Comparison of ENCODE assay signal across 12 cellular contexts in the genomic region with DNA sequence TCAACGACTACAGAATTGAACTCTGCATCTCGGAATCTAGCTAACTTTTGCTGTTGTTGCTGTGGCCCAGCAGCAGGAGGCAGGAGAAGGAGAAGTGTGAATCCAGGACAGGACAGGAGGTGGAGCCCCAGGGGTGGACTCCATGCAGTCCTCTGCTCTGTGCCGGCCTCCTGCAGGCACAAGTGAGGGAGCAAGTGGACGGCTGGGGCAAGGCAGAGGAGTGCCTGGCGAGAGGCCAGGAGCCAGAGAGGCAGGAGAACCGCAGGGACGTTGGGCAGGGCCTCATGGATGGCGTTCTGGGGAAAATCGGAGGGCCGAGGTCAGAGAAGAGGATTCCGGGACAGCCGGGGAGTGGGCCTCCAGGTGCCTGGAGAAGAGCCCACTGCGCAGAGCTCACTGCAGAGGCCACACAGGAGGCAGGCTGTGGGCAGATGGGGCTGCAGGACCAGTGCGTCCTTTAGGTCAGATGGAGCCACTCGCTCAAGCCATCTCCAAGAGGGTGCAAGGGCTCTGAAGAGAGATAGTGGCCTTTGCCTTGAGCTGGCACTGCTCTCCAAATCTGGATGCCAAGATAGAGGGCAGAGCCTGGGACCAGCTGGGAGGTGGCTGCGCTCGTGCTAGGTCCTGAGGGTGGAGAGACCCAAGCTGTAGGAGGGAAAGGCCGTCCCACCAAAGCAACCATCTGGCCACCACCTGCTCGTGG.
A peak's percentile ranks its signal among the peaks of the same experiment; 100 is the strongest.
DNase-seq lines count a peak whose midpoint lies in the region; ATAC-seq and TF ChIP-seq lines count a peak whose summit lies in the region.
"Had no signal": no experiment of that assay in that cellular context is flagged by ENCODE, and none has a peak within 500 bp of the region (broad histone marks: within the 10 kb centered on the region; RNA-seq: fewer than 3 reads in every experiment).

No MANE protein-coding gene starts in this region.

- H3K27ac Mint-ChIP-seq in neural crest cell (ENCODE audit: unreplicated experiment) = peak overlapping the region; percentile 50
- H3K27ac Mint-ChIP-seq in stimulated activated effector memory CD8-positive, alpha-beta T cell treated with anti-CD3 and anti-CD28 coated beads, Interleukin-12 subunit alpha, Interleukin-12 subunit beta, amount 100 ng/mL, for 72 hours = no peak overlapping the region
- no peak overlapping the region for H3K27ac Mint-ChIP-seq in activated CD8-positive, alpha-beta memory T cell treated with anti-CD3 and anti-CD28 coated beads, Interleukin-2, amount 10 ng/mL, durations not matched to agents 7 days and 5 days
- H3K27ac Mint-ChIP-seq: activated naive CD4-positive, alpha-beta T cell treated with anti-CD3 and anti-CD28 coated beads, Interleukin-2, amount 50 U/mL, for 24 hours had no signal

- no peaks in the 10 kb centered on the region for H3K27me3 ChIP-seq in esophagus (ENCODE audit: control insufficient read depth in 1 of 2, insufficient read depth in 2 of 2, low read length in 2 of 2)
- H3K27me3 ChIP-seq: BLaER1 treated with 17β-estradiol and CSF1 and Interleukin-3, amounts not matched to agents 10 nM and 100 nM; Peyer's patch had no signal

- no peak for ATAC-seq in HG03139 (IDR thresholded peaks at IDR 0.05; ENCODE audit: unreplicated experiment)
- no peak for ATAC-seq in stimulated activated effector memory CD8-positive, alpha-beta T cell treated with anti-CD3 and anti-CD28 coated beads, Interleukin-12 subunit alpha, Interleukin-12 subunit beta, amount 100 ng/mL, for 72 hours
- no peak for ATAC-seq in activated CD8-positive, alpha-beta memory T cell treated with anti-CD3 and anti-CD28 coated beads, Interleukin-2, amount 10 ng/mL, durations not matched to agents 7 days and 5 days

- WGBS in esophagus, 2 donors = 54 to 64% methylated on average over 19 of the region's 19 CpGs

- no peak overlapping the region for H3K4me3 ChIP-seq in AG04449 (ENCODE audit: low read depth, low read length)
- no peak overlapping the region for H3K4me3 ChIP-seq in esophagus (ENCODE audit: low read depth in 1 of 2, low read length in 2 of 2)
- H3K4me3 ChIP-seq: BLaER1 treated with 17β-estradiol and CSF1 and Interleukin-3, amounts not matched to agents 10 nM and 100 nM; Peyer's patch had no signal

- H3K36me3 Mint-ChIP-seq in neural crest cell (ENCODE audit: low read depth) = peaks cover 15% of the 10 kb centered on the region
- H3K36me3 Mint-ChIP-seq in stimulated activated effector memory CD8-positive, alpha-beta T cell treated with anti-CD3 and anti-CD28 coated beads, Interleukin-12 subunit alpha, Interleukin-12 subunit beta, amount 100 ng/mL, for 72 hours = no peaks in the 10 kb centered on the region
- H3K36me3 Mint-ChIP-seq in activated CD8-positive, alpha-beta memory T cell treated with anti-CD3 and anti-CD28 coated beads, Interleukin-2, amount 10 ng/mL, durations not matched to agents 7 days and 5 days = no peaks in the 10 kb centered on the region

- no peaks in the 10 kb centered on the region for H3K9me3 Mint-ChIP-seq in neural crest cell
- no peaks in the 10 kb centered on the region for H3K9me3 Mint-ChIP-seq in stimulated activated effector memory CD8-positive, alpha-beta T cell treated with anti-CD3 and anti-CD28 coated beads, Interleukin-12 subunit alpha, Interleukin-12 subunit beta, amount 100 ng/mL, for 72 hours
- H3K9me3 Mint-ChIP-seq in activated CD8-positive, alpha-beta memory T cell treated with anti-CD3 and anti-CD28 coated beads, Interleukin-2, amount 10 ng/mL, durations not matched to agents 7 days and 5 days (ENCODE audit: low read depth) = no peaks in the 10 kb centered on the region
- H3K9me3 Mint-ChIP-seq: activated naive CD4-positive, alpha-beta T cell treated with anti-CD3 and anti-CD28 coated beads, Interleukin-2, amount 50 U/mL, for 24 hours had no signal

- H3K4me3 Mint-ChIP-seq in neural crest cell = no peak overlapping the region
- H3K4me3 Mint-ChIP-seq in stimulated activated effector memory CD8-positive, alpha-beta T cell treated with anti-CD3 and anti-CD28 coated beads, Interleukin-12 subunit alpha, Interleukin-12 subunit beta, amount 100 ng/mL, for 72 hours = no peak overlapping the region
- H3K4me3 Mint-ChIP-seq in activated CD8-positive, alpha-beta memory T cell treated with anti-CD3 and anti-CD28 coated beads, Interleukin-2, amount 10 ng/mL, durations not matched to agents 7 days and 5 days = no peak overlapping the region
- H3K4me3 Mint-ChIP-seq: activated naive CD4-positive, alpha-beta T cell treated with anti-CD3 and anti-CD28 coated beads, Interleukin-2, amount 50 U/mL, for 24 hours had no signal

- peaks cover 25 to 53% of the 10 kb centered on the region in 2 donors for H3K4me1 ChIP-seq in esophagus (ENCODE audit: control insufficient read depth in 2 of 2, insufficient read depth in 2 of 2, low read length in 1 of 2)

- DNase-seq in AG04449 (ENCODE audit: low read depth, low spot score) (no peak), RWPE1 (ENCODE audit: low spot score) (no peak), neural crest cell (ENCODE audit: low read depth, low spot score) (no peak), MV-4-11 (lab: John Stamatoyannopoulos, UW) (no peak)
- DNase-seq in stimulated activated effector memory CD8-positive, alpha-beta T cell treated with anti-CD3 and anti-CD28 coated beads, Interleukin-12 subunit alpha, Interleukin-12 subunit beta, amount 100 ng/mL, for 72 hours (ENCODE audit: low spot score in 2 of 2) = no peak
- DNase-seq in activated CD8-positive, alpha-beta memory T cell treated with anti-CD3 and anti-CD28 coated beads, Interleukin-2, amount 10 ng/mL, durations not matched to agents 7 days and 5 days = no peak
- DNase-seq: NCI-H1105 treated with DMSO at 0.1 percent for 48 hours had no signal

- CTCF ChIA-PET in AG04449 (lab: Yijun Ruan, JAX) = interaction anchor here (0.9 to 1.6 kb wide), 3 partner anchors 22 to 422 kb away, joined by 4 read pairs; no protein-coding TSS in a partner anchor
- CTCF ChIA-PET in RWPE1 (lab: Yijun Ruan, JAX) = interaction anchor here (0.7 kb wide), 1 partner anchor 16 kb away, joined by 5 read pairs; no protein-coding TSS in a partner anchor
- CTCF ChIA-PET in activated CD8-positive, alpha-beta memory T cell treated with anti-CD3 and anti-CD28 coated beads, Interleukin-2, amount 10 ng/mL, durations not matched to agents 7 days and 5 days (lab: Charles Lee) = no interaction called here

- TF ChIP-seq CTCF in AG04449 (IDR thresholded peaks at IDR 0.05; ENCODE audit: insufficient read depth, low read length, missing control alignments) = peak; percentile 40
- TF ChIP-seq CTCF in RWPE1 (conservative IDR thresholded peaks at IDR 0.05; ENCODE audit: low read depth) = no peak
- no peak for TF ChIP-seq CTCF in neural crest cell (conservative IDR thresholded peaks at IDR 0.05)

- H3K36me3 ChIP-seq in esophagus (ENCODE audit: control insufficient read depth in 2 of 2, insufficient read depth in 2 of 2, low read length in 1 of 2) = peaks cover 0 to 10% of the 10 kb centered on the region in 2 donors

- peak overlapping the region; percentile 98 for H3K27ac ChIP-seq in RWPE1
- H3K27ac ChIP-seq in esophagus (ENCODE audit: low read depth in 2 of 2, low read length in 1 of 2) = peak overlapping the region; percentile 94
- H3K27ac ChIP-seq: BLaER1 treated with 17β-estradiol and CSF1 and Interleukin-3, amounts not matched to agents 10 nM and 100 nM had no signal

- POLR2A ChIA-PET in AG04449 (lab: Yijun Ruan, JAX) (interaction anchor here (0.6 kb wide), 1 partner anchor 10 kb away, joined by 3 read pairs; no protein-coding TSS in a partner anchor), RWPE1 (lab: Yijun Ruan, JAX; ENCODE audit: low non-redundant PET) (interaction anchor here (0.5 kb wide), 1 partner anchor 11 kb away, joined by 3 read pairs; no protein-coding TSS in a partner anchor)

- peaks cover 19% of the 10 kb centered on the region for H3K4me1 Mint-ChIP-seq in neural crest cell
- H3K4me1 Mint-ChIP-seq in stimulated activated effector memory CD8-positive, alpha-beta T cell treated with anti-CD3 and anti-CD28 coated beads, Interleukin-12 subunit alpha, Interleukin-12 subunit beta, amount 100 ng/mL, for 72 hours = no peaks in the 10 kb centered on the region
- H3K4me1 Mint-ChIP-seq in activated CD8-positive, alpha-beta memory T cell treated with anti-CD3 and anti-CD28 coated beads, Interleukin-2, amount 10 ng/mL, durations not matched to agents 7 days and 5 days = no peaks in the 10 kb centered on the region
- H3K4me1 Mint-ChIP-seq: activated naive CD4-positive, alpha-beta T cell treated with anti-CD3 and anti-CD28 coated beads, Interleukin-2, amount 50 U/mL, for 24 hours had no signal

- no peaks in the 10 kb centered on the region for H3K9me3 ChIP-seq in esophagus (ENCODE audit: control insufficient read depth in 2 of 2, insufficient read depth in 1 of 2, low read depth in 1 of 2, low read length in 1 of 2)
- H3K9me3 ChIP-seq: BLaER1 treated with 17β-estradiol and CSF1 and Interleukin-3, amounts not matched to agents 10 nM and 100 nM; Peyer's patch had no signal

- no peaks in the 10 kb centered on the region for H3K27me3 Mint-ChIP-seq in neural crest cell (ENCODE audit: low read depth)
- H3K27me3 Mint-ChIP-seq in activated CD8-positive, alpha-beta memory T cell treated with anti-CD3 and anti-CD28 coated beads, Interleukin-2, amount 10 ng/mL, durations not matched to agents 7 days and 5 days = no peaks in the 10 kb centered on the region
- H3K27me3 Mint-ChIP-seq: activated naive CD4-positive, alpha-beta T cell treated with anti-CD3 and anti-CD28 coated beads, Interleukin-2, amount 50 U/mL, for 24 hours had no signal
